Comparison of ENCODE assay signal across 14 cellular contexts in genomic region chr16:11359370-11359769, GRCh38. TPM values are rescaled to one million over a fixed set of nuclear protein-coding genes. Genes with fewer than 3 reads are reported as not detected.
A peak's percentile ranks its signal among the peaks of the same experiment; 100 is the strongest.
DNase-seq lines count a peak whose midpoint lies in the region.
"Had no signal": no experiment of that assay in that cellular context is flagged by ENCODE, and none has a peak within 500 bp of the region (broad histone marks: within the 10 kb centered on the region; RNA-seq: fewer than 3 reads in every experiment).

No MANE protein-coding gene starts in this region.

- H3K36me3 Mint-ChIP-seq in activated naive CD4-positive, alpha-beta T cell treated with anti-CD3 and anti-CD28 coated beads, Interleukin-2, amount 10 ng/mL, durations not matched to agents 7 days and 5 days = peaks cover 30% of the 10 kb centered on the region

- no peaks in the 10 kb centered on the region for H3K9me3 Mint-ChIP-seq in activated naive CD4-positive, alpha-beta T cell treated with anti-CD3 and anti-CD28 coated beads, Interleukin-2, amount 10 ng/mL, durations not matched to agents 7 days and 5 days
- H3K9me3 Mint-ChIP-seq: activated naive CD8-positive, alpha-beta T cell treated with anti-CD3 and anti-CD28 coated beads, Interleukin-2, amount 10 ng/mL, durations not matched to agents 7 days and 5 days; IgD-negative memory B cell had no signal

- H3K27ac Mint-ChIP-seq in activated naive CD4-positive, alpha-beta T cell treated with anti-CD3 and anti-CD28 coated beads, Interleukin-2, amount 10 ng/mL, durations not matched to agents 7 days and 5 days = no peak overlapping the region
- H3K27ac Mint-ChIP-seq: activated naive CD8-positive, alpha-beta T cell treated with anti-CD3 and anti-CD28 coated beads, Interleukin-2, amount 10 ng/mL, durations not matched to agents 7 days and 5 days; IgD-negative memory B cell had no signal

- peaks cover 92% of the 10 kb centered on the region for H3K4me1 Mint-ChIP-seq in activated naive CD4-positive, alpha-beta T cell treated with anti-CD3 and anti-CD28 coated beads, Interleukin-2, amount 10 ng/mL, durations not matched to agents 7 days and 5 days

- CTCF ChIA-PET in activated naive CD4-positive, alpha-beta T cell treated with anti-CD3 and anti-CD28 coated beads, Interleukin-2, amount 10 ng/mL, durations not matched to agents 7 days and 5 days (lab: Charles Lee) = interaction anchor here (0.7 to 8.6 kb wide), 4 partner anchors 12 to 102 kb away, joined by 3 to 132 read pairs (median 12); partner anchors contain the start of gene SOCS1

- peak; percentile 82 for DNase-seq in SIG-M5 treated with dmso at 0.1 percent for 504 hours (lab: John Stamatoyannopoulos, UW; ENCODE audit: unreplicated experiment)
- DNase-seq in SIG-M5 (lab: John Stamatoyannopoulos, UW) = no peak
- DNase-seq in astrocyte of the hippocampus (ENCODE audit: low read depth, low spot score) = peak; percentile 83
- peak; percentile 72 for DNase-seq in iris pigment epithelial cell (ENCODE audit: low read depth)
- DNase-seq in ureter (ENCODE audit: low spot score) = peak; percentile 82
- no peak for DNase-seq in NCI-H1092 treated with DMSO at 0.1 percent for 48 hours (lab: John Stamatoyannopoulos, UW)
- DNase-seq in HuH-7.5 (ENCODE audit: low spot score) = no peak
- no peak for DNase-seq in activated naive CD4-positive, alpha-beta T cell treated with anti-CD3 and anti-CD28 coated beads, Interleukin-2, amount 10 ng/mL, durations not matched to agents 7 days and 5 days
- DNase-seq: 8988T; activated CD4-positive, alpha-beta T cell treated with anti-CD3 and anti-CD28 coated beads, Interleukin-2, amount 50 U/mL, for 4 hours; activated naive CD8-positive, alpha-beta T cell treated with anti-CD3 and anti-CD28 coated beads, Interleukin-2, amount 10 ng/mL, durations not matched to agents 7 days and 5 days; NCI-H2227 treated with DMSO at 0.1 percent for 48 hours; SHP77 treated with DMSO at 0.1 percent for 48 hours had no signal

- peaks cover 67% of the 10 kb centered on the region for H3K27me3 Mint-ChIP-seq in activated naive CD4-positive, alpha-beta T cell treated with anti-CD3 and anti-CD28 coated beads, Interleukin-2, amount 10 ng/mL, durations not matched to agents 7 days and 5 days
- H3K27me3 Mint-ChIP-seq: activated naive CD8-positive, alpha-beta T cell treated with anti-CD3 and anti-CD28 coated beads, Interleukin-2, amount 10 ng/mL, durations not matched to agents 7 days and 5 days had no signal

- no peak overlapping the region for H3K4me3 Mint-ChIP-seq in activated naive CD4-positive, alpha-beta T cell treated with anti-CD3 and anti-CD28 coated beads, Interleukin-2, amount 10 ng/mL, durations not matched to agents 7 days and 5 days
- H3K4me3 Mint-ChIP-seq: activated naive CD8-positive, alpha-beta T cell treated with anti-CD3 and anti-CD28 coated beads, Interleukin-2, amount 10 ng/mL, durations not matched to agents 7 days and 5 days; IgD-negative memory B cell had no signal

RNA-seq across cellular contexts. Expression of gene RMI2, which starts 14.1 kb away (rescaled TPM):
- total RNA-seq in ureter = 8.4 TPM

Comparison
In these comparisons a context has a peak if more than half of its experiments do, and no peak if none do; other contexts are left out.
1. DNase-seq: peak in SIG-M5 treated with dmso at 0.1 percent for 504 hours (single experiment), astrocyte of the hippocampus (single experiment), iris pigment epithelial cell (single experiment) and ureter (single experiment); none in SIG-M5 (single experiment), NCI-H1092 treated with DMSO at 0.1 percent for 48 hours (single experiment), HuH-7.5 (single experiment) and activated naive CD4-positive, alpha-beta T cell treated with anti-CD3 and anti-CD28 coated beads, Interleukin-2, amount 10 ng/mL, durations not matched to agents 7 days and 5 days (single experiment).